In genomic region chr16:75114179-75114945, GRCh38 we compare ENCODE assay signal across 16 cellular contexts. TPM values are rescaled to one million over a fixed set of nuclear protein-coding genes. Genes with fewer than 3 reads are reported as not detected.
"Had no signal": no experiment of that assay in that cellular context is flagged by ENCODE, and none has a peak within 500 bp of the region (broad histone marks: within the 10 kb centered on the region; RNA-seq: fewer than 3 reads in every experiment).

No MANE protein-coding gene starts in this region.

- H3K27ac ChIP-seq: esophagus muscularis mucosa, pancreas, tibial artery, VCaP had no signal

- ATAC-seq: activated CD4-positive, alpha-beta T cell treated with anti-CD3 and anti-CD28 coated beads for 36 hours; activated CD8-positive, alpha-beta T cell treated with anti-CD3 and anti-CD28 coated beads for 36 hours; activated T-cell treated with anti-CD3 and anti-CD28 coated beads, Interleukin-2, amount 50 U/mL, for 72 hours; heart left ventricle; pancreas; stimulated activated memory B cell treated with anti-CD40 and anti-IgM and Interleukin-4, amounts not matched to agents 10 μg/mL and 1 μg/mL and 100 μg/mL, for 72 hours had no signal

- H3K36me3 ChIP-seq: pancreas had no signal

- H3K27ac Mint-ChIP-seq: activated CD4-positive, alpha-beta T cell treated with anti-CD3 and anti-CD28 coated beads for 36 hours; activated CD8-positive, alpha-beta T cell treated with anti-CD3 and anti-CD28 coated beads for 36 hours; activated T-cell treated with anti-CD3 and anti-CD28 coated beads, Interleukin-2, amount 50 U/mL, for 72 hours; stimulated activated memory B cell treated with anti-CD40 and anti-IgM and Interleukin-4, amounts not matched to agents 10 μg/mL and 1 μg/mL and 100 μg/mL, for 72 hours had no signal

- H3K4me3 Mint-ChIP-seq: activated CD4-positive, alpha-beta T cell treated with anti-CD3 and anti-CD28 coated beads for 36 hours; activated CD8-positive, alpha-beta T cell treated with anti-CD3 and anti-CD28 coated beads for 36 hours; activated T-cell treated with anti-CD3 and anti-CD28 coated beads, Interleukin-2, amount 50 U/mL, for 72 hours; stimulated activated memory B cell treated with anti-CD40 and anti-IgM and Interleukin-4, amounts not matched to agents 10 μg/mL and 1 μg/mL and 100 μg/mL, for 72 hours had no signal

- H3K4me3 ChIP-seq: esophagus muscularis mucosa, tibial artery had no signal

- DNase-seq: activated CD4-positive, alpha-beta T cell treated with anti-CD3 and anti-CD28 coated beads for 36 hours; activated CD8-positive, alpha-beta memory T cell treated with anti-CD3 and anti-CD28 coated beads, Interleukin-2, amount 50 U/mL, for 4 hours; activated CD8-positive, alpha-beta T cell treated with anti-CD3 and anti-CD28 coated beads for 36 hours; activated naive CD4-positive, alpha-beta T cell; activated T-cell treated with anti-CD3 and anti-CD28 coated beads, Interleukin-2, amount 50 U/mL, for 72 hours; foreskin fibroblast; mesendoderm; retina; small intestine had no signal

- H3K27me3 ChIP-seq: esophagus muscularis mucosa, pancreas, tibial artery had no signal

- H3K36me3 Mint-ChIP-seq: stimulated activated memory B cell treated with anti-CD40 and anti-IgM and Interleukin-4, amounts not matched to agents 10 μg/mL and 1 μg/mL and 100 μg/mL, for 72 hours had no signal

- H3K9me3 ChIP-seq: esophagus muscularis mucosa, heart left ventricle, pancreas, tibial artery had no signal

- H3K9me3 Mint-ChIP-seq: activated CD8-positive, alpha-beta T cell treated with anti-CD3 and anti-CD28 coated beads for 36 hours; activated T-cell treated with anti-CD3 and anti-CD28 coated beads, Interleukin-2, amount 50 U/mL, for 72 hours; stimulated activated memory B cell treated with anti-CD40 and anti-IgM and Interleukin-4, amounts not matched to agents 10 μg/mL and 1 μg/mL and 100 μg/mL, for 72 hours had no signal

RNA-seq across cellular contexts. Expression of gene LDHD, which starts 2.2 kb away (rescaled TPM):
- total RNA-seq: activated CD8-positive, alpha-beta T cell treated with anti-CD3 and anti-CD28 coated beads for 36 hours had no signal
- polyA plus RNA-seq: neural cell had no signal
